16 cellular contexts compared by ENCODE assay signal in the genomic region with DNA sequence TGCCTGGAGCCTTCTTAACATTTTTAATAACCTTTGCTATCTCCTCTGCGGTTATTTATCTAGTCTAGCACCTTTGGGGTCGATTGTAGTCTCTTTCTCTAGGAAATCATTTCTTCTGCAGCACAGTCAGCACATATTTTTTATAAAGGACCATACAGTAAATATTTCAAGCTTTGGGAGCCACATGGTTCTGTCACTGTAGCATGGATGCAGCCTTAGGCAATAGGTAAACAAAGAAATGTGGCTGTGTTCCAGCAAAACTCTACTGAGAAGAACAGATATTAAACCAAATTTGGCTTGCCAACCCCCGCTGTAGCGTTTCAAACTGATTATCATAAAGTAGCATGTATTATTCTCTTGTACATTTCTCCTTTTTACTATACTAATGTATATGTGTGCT.
"Had no signal": no experiment of that assay in that cellular context is flagged by ENCODE, and none has a peak within 500 bp of the region (broad histone marks: within the 10 kb centered on the region; RNA-seq: fewer than 3 reads in every experiment).

No MANE protein-coding gene starts in this region.

- H3K4me1 ChIP-seq: gastrocnemius medialis, left lung, thyroid gland, uterus had no signal

- H3K9me3 ChIP-seq: gastrocnemius medialis, left lung, thyroid gland, uterus had no signal

- H3K27me3 ChIP-seq: cardiac muscle cell, gastrocnemius medialis, left lung, thyroid gland, uterus had no signal

- H3K4me3 ChIP-seq: cardiac muscle cell, gastrocnemius medialis, left lung, thyroid gland, uterus had no signal

- DNase-seq: activated B cell treated with CpG ODN at 0.5 μM for 24 hours; activated CD4-positive, alpha-beta memory T cell treated with anti-CD3 and anti-CD28 coated beads for 36 hours; activated CD4-positive, alpha-beta T cell treated with anti-CD3 and anti-CD28 coated beads for 4 hours; activated T-cell treated with anti-CD3 and anti-CD28 coated beads for 4 hours; amniotic stem cell; effector CD8-positive, alpha-beta T cell; gastrocnemius medialis; kidney; left lung; mammary epithelial cell; retina; stimulated activated CD4-positive, alpha-beta T cell treated with anti-CD3 and anti-CD28 coated beads, Interleukin-2, amount 100 ng/mL, for 24 hours; stimulated activated naive CD4-positive, alpha-beta T cell treated with Interleukin-2 at 50 U/mL for 16 hours; thyroid gland; uterus had no signal

- H3K27ac ChIP-seq: cardiac muscle cell, gastrocnemius medialis, left lung, thyroid gland, uterus had no signal

- ATAC-seq: gastrocnemius medialis, left lung had no signal

- H3K36me3 ChIP-seq: cardiac muscle cell, gastrocnemius medialis, thyroid gland, uterus had no signal
